17 cellular contexts compared by ENCODE assay signal in genomic region chr4:165634766-165635165, GRCh38.
DNase-seq lines count a peak whose midpoint lies in the region; FAIRE-seq and TF ChIP-seq lines count a peak whose summit lies in the region.
"Had no signal": no experiment of that assay in that cellular context is flagged by ENCODE, and none has a peak within 500 bp of the region (broad histone marks: within the 10 kb centered on the region; RNA-seq: fewer than 3 reads in every experiment).

No MANE protein-coding gene starts in this region.

- H3K4me3 ChIP-seq in endothelial cell of umbilical vein (replicated peaks in 1 of 3; ENCODE audit: insufficient read depth in 1 of 3, low read depth in 1 of 3, low read length in 3 of 3) = no peak overlapping the region
- H3K4me3 ChIP-seq in lower leg skin (ENCODE audit: low read depth, poor library complexity, severe bottlenecking) = no peak overlapping the region
- no peak overlapping the region for H3K4me3 ChIP-seq in esophagus squamous epithelium

- BruUV-seq in endothelial cell of umbilical vein (replicated peaks; lab: Mats Ljungman, UMichigan) = no TSS peak

- no peak overlapping the region for H2AFZ ChIP-seq in endothelial cell of umbilical vein (ENCODE audit: low read depth, low read length)

- H3K9ac ChIP-seq in endothelial cell of umbilical vein (replicated peaks; ENCODE audit: extremely low read depth, insufficient read depth, low read length) = no peak overlapping the region

- no peaks in the 10 kb centered on the region for H3K9me1 ChIP-seq in endothelial cell of umbilical vein (replicated peaks; ENCODE audit: control insufficient read depth, extremely low read depth, insufficient read depth, low read length)

- POLR2A ChIA-PET in endothelial cell of umbilical vein (lab: Charles Lee) = no interaction called here

- CTCF ChIA-PET in endothelial cell of umbilical vein (lab: Charles Lee) = no interaction called here

- H4K20me1 ChIP-seq in endothelial cell of umbilical vein (replicated peaks; ENCODE audit: control insufficient read depth, extremely low read depth, insufficient read depth, low read length) = no peaks in the 10 kb centered on the region

- dilution Hi-C loops in endothelial cell of umbilical vein (cut with MboI; ENCODE audit: extremely low pct_ligation_motif_present, low sequenced_read_pairs) = no loop called here

- TF ChIP-seq POLR2A in endothelial cell of umbilical vein (IDR thresholded peaks at IDR 0.05; ENCODE audit: low read depth, low read length) (no peak), lower leg skin (IDR thresholded peaks at IDR 0.05) (no peak), esophagus squamous epithelium (IDR thresholded peaks at IDR 0.05) (no peak)

- peak; percentile 25 for DNase-seq in HT1080 (ENCODE audit: low read depth)
- DNase-seq in NCI-H146 treated with DMSO at 0.1 percent for 48 hours (lab: John Stamatoyannopoulos, UW; ENCODE audit: unreplicated experiment) = peak; percentile 2
- DNase-seq in endothelial cell of umbilical vein (ENCODE audit: low read depth, low spot score) = peak; percentile 17
- DNase-seq in lung microvascular endothelial cell (ENCODE audit: low read depth in 2 of 2) = peak; percentile 37 to 62
- DNase-seq in lower leg skin (ENCODE audit: low spot score in 2 of 2) = no peak
- DNase-seq in esophagus squamous epithelium (lab: John Stamatoyannopoulos, UW) = no peak
- no peak for DNase-seq in cardiac septum (ENCODE audit: low spot score)
- DNase-seq: AML-193, DMS153, DMS79, GDM1, GOT3, H7 had no signal

- H3K79me2 ChIP-seq in endothelial cell of umbilical vein (ENCODE audit: control insufficient read depth, insufficient read depth, low read length) = no peaks in the 10 kb centered on the region

- H3K9me3 ChIP-seq in endothelial cell of umbilical vein (replicated peaks; ENCODE audit: control insufficient read depth, insufficient read depth, low read length) (no peaks in the 10 kb centered on the region), esophagus squamous epithelium (no peaks in the 10 kb centered on the region)

- peak; percentile 24 for FAIRE-seq in endothelial cell of umbilical vein (lab: Jason Lieb, UNC)
- FAIRE-seq: A204.1, GM12892, GM18507 had no signal

- H3K36me3 ChIP-seq in endothelial cell of umbilical vein (ENCODE audit: control insufficient read depth in 2 of 2, extremely low read depth in 1 of 2, insufficient read depth in 2 of 2, low read length in 2 of 2) = no peaks in the 10 kb centered on the region
- no peaks in the 10 kb centered on the region for H3K36me3 ChIP-seq in esophagus squamous epithelium

- TF ChIP-seq CTCF in endothelial cell of umbilical vein (IDR thresholded peaks at IDR 0.05; ENCODE audit: extremely low read depth in 1 of 2, insufficient read depth in 1 of 2, low read depth in 1 of 2, low read length in 2 of 2) (no peak), lower leg skin (IDR thresholded peaks at IDR 0.05) (no peak), esophagus squamous epithelium (IDR thresholded peaks at IDR 0.05) (no peak)

- no peaks in the 10 kb centered on the region for H3K4me1 ChIP-seq in endothelial cell of umbilical vein (ENCODE audit: control insufficient read depth, extremely low read depth, insufficient read depth, low read length)
- H3K4me1 ChIP-seq in esophagus squamous epithelium = no peaks in the 10 kb centered on the region

- H3K4me2 ChIP-seq in endothelial cell of umbilical vein (ENCODE audit: insufficient read depth, low read length) = no peak overlapping the region

- H3K27me3 ChIP-seq in endothelial cell of umbilical vein (ENCODE audit: control insufficient read depth in 2 of 2, insufficient read depth in 2 of 2, low read length in 2 of 2) (no peaks in the 10 kb centered on the region), esophagus squamous epithelium (no peaks in the 10 kb centered on the region)

- intact Hi-C loops in endothelial cell of umbilical vein (cut with micrococcal nuclease) = no loop called here
- intact Hi-C loops in lower leg skin (cut with DNase I; ENCODE audit: low total_unique reads) = no loop called here
- intact Hi-C loops in esophagus squamous epithelium (cut with DNase I) = no loop called here
- intact Hi-C loops in cardiac septum (cut with DNase I) = no loop called here

- H3K27ac ChIP-seq in endothelial cell of umbilical vein (ENCODE audit: insufficient read depth, low read depth, low read length) (no peak overlapping the region), esophagus squamous epithelium (no peak overlapping the region)
- H3K27ac ChIP-seq: C4-2B had no signal

TF ChIP-seq in endothelial cell of umbilical vein, 7 proteins besides CTCF, POLR2A, EP300 and RAD21:
- TF ChIP-seq FOS (IDR thresholded peaks at IDR 0.05; ENCODE audit: borderline replicate concordance, insufficient read depth, low read length) = peak; percentile 62
- TF ChIP-seq MYC (IDR thresholded peaks at IDR 0.05; ENCODE audit: low read depth, low read length) = no peak

Comparison
In these comparisons a context has a peak if more than half of its experiments do, and no peak if none do; other contexts are left out.
1. DNase-seq: peak in HT1080 (single experiment), NCI-H146 treated with DMSO at 0.1 percent for 48 hours (single experiment), endothelial cell of umbilical vein (single experiment) and lung microvascular endothelial cell (2 of 2); none in lower leg skin (0 of 2), esophagus squamous epithelium (single experiment) and cardiac septum (single experiment).